14 cellular contexts compared by ENCODE assay signal in genomic region chr1:10779201-10779600, GRCh38. TPM values are rescaled to one million over a fixed set of nuclear protein-coding genes. Genes with fewer than 3 reads are reported as not detected.
DNase-seq lines count a peak whose midpoint lies in the region; ATAC-seq, FAIRE-seq and TF ChIP-seq lines count a peak whose summit lies in the region.
"Had no signal": no experiment of that assay in that cellular context is flagged by ENCODE, and none has a peak within 500 bp of the region (broad histone marks: within the 10 kb centered on the region; RNA-seq: fewer than 3 reads in every experiment).

No MANE protein-coding gene starts in this region.

- TF ChIP-seq RAD21 in A549 (conservative IDR thresholded peaks at IDR 0.05 in 1 of 2, IDR thresholded peaks at IDR 0.05 in 1 of 2) = no peak

- no peaks in the 10 kb centered on the region for H3K9me3 ChIP-seq in A549
- H3K9me3 ChIP-seq in MG63 = no peaks in the 10 kb centered on the region
- H3K9me3 ChIP-seq in PC-9 (ENCODE audit: insufficient read depth, low read depth) = no peaks in the 10 kb centered on the region
- H3K9me3 ChIP-seq: BLaER1 had no signal

- BruUV-seq in PC-9 (replicated peaks; lab: Mats Ljungman, UMichigan) = no TSS peak

- H3K4me2 ChIP-seq in A549 (peak overlapping the region; percentile 85), PC-9 (peak overlapping the region; percentile 79)
- H3K4me2 ChIP-seq: BLaER1 had no signal

- no peaks in the 10 kb centered on the region for H3K9me2 ChIP-seq in PC-9 (ENCODE audit: insufficient read depth)

- H3K36me3 ChIP-seq in MG63 (no peaks in the 10 kb centered on the region), PC-9 (ENCODE audit: low read depth) (no peaks in the 10 kb centered on the region)
- H3K36me3 ChIP-seq: BLaER1, WERI-Rb-1 had no signal

- TF ChIP-seq POLR2A in A549 (IDR thresholded peaks at IDR 0.05; ENCODE audit: low read length) = no peak

- TF ChIP-seq CTCF in A549 (IDR thresholded peaks at IDR 0.05) (no peak), PC-9 (conservative IDR thresholded peaks at IDR 0.05) (no peak)

- peak overlapping the region; percentile 32; the same call in 1 of the 2 replicates for H2AFZ ChIP-seq in PC-9

- H3K27ac ChIP-seq in A549 (peak overlapping the region; percentile 78 to 86), PC-9 (peak overlapping the region; percentile 61)
- H3K27ac ChIP-seq: BLaER1, WERI-Rb-1 had no signal

- no peak for TF ChIP-seq EP300 in A549 (IDR thresholded peaks at IDR 0.05)

- ATAC-seq in A549 = peak; percentile 89 to 93
- peak; percentile 63 for ATAC-seq in left ventricle myocardium superior
- ATAC-seq in GM18909 (IDR thresholded peaks at IDR 0.05; ENCODE audit: poor library complexity, unreplicated experiment) = no peak
- ATAC-seq: GM12878 had no signal

- DNase-seq in A549 (ENCODE audit: low read depth in 1 of 2, low spot score in 1 of 2) = peak; percentile 78 to 87
- peak; percentile 94 for DNase-seq in MG63
- DNase-seq in PC-9 = peak; percentile 83 to 86
- DNase-seq in left ventricle myocardium superior = no peak
- no peak for DNase-seq in NCI-H1694 (lab: John Stamatoyannopoulos, UW)
- DNase-seq in NK-92 (lab: John Stamatoyannopoulos, UW; ENCODE audit: unreplicated experiment) = no peak
- no peak for DNase-seq in central memory CD4-positive, alpha-beta T cell
- DNase-seq: activated effector memory CD4-positive, alpha-beta T cell treated with Interleukin-2 at 50 U/mL for 16 hours; effector CD8-positive, alpha-beta T cell; NK-92 treated with Interleukin-12 subunit alpha and Interleukin-12 subunit beta, amount 100 ng/mL, for 24 hours; WERI-Rb-1 had no signal

- no peaks in the 10 kb centered on the region; the same call in 1 of the 2 replicates for H3F3A ChIP-seq in PC-9 (ENCODE audit: insufficient read depth, low read depth)

- H4K20me1 ChIP-seq in PC-9 (ENCODE audit: insufficient read depth) = no peaks in the 10 kb centered on the region
- H4K20me1 ChIP-seq: BLaER1 had no signal

- CTCF ChIA-PET in A549 (lab: Yijun Ruan, JAX) = interaction anchor here (0.8 to 1.9 kb wide), 2 partner anchors 9 to 12 kb away, joined by 3 to 4 read pairs; no protein-coding TSS in a partner anchor
- CTCF ChIA-PET in PC-9 (lab: Charles Lee) = interaction anchor here (0.6 kb wide), 2 partner anchors 145 to 373 kb away, joined by 5 to 6 read pairs; no protein-coding TSS in a partner anchor

- H3K27me3 ChIP-seq in MG63 = no peaks in the 10 kb centered on the region
- no peaks in the 10 kb centered on the region for H3K27me3 ChIP-seq in PC-9 (ENCODE audit: insufficient read depth, low read depth)

- 1% methylated on average over 13 of the region's 18 CpGs for WGBS in A549 (ENCODE audit: missing lambda C conversion rate)

- no peaks in the 10 kb centered on the region for H3K79me2 ChIP-seq in PC-9 (ENCODE audit: low read depth)

- H3K4me1 ChIP-seq in A549 = peaks cover 16% of the 10 kb centered on the region
- peaks cover 28% of the 10 kb centered on the region for H3K4me1 ChIP-seq in PC-9 (replicated peaks; ENCODE audit: insufficient read depth)
- H3K4me1 ChIP-seq: BLaER1 had no signal

- H3K4me3 ChIP-seq in A549 = 0 out of 3 replicates have a peak overlapping the region, but pooled peaks have one; percentile 16
- H3K4me3 ChIP-seq in MG63 = peak overlapping the region; percentile 3; the same call in 1 of the 2 replicates
- peak overlapping the region; percentile 50; the same call in 1 of the 2 replicates for H3K4me3 ChIP-seq in PC-9
- H3K4me3 ChIP-seq: BLaER1, GM12878 had no signal

- intact Hi-C loops in PC-9 (cut with micrococcal nuclease; ENCODE audit: unreplicated experiment) = loop anchor here (5.0 kb wide), 1 partner anchor 47 kb away; no protein-coding TSS in a partner anchor
- intact Hi-C loops in left ventricle myocardium superior (cut with micrococcal nuclease) = no loop called here

- POLR2A ChIA-PET in A549 (lab: Yijun Ruan, JAX) = interaction anchor here (0.6 to 0.9 kb wide), 4 partner anchors 9 to 1910 kb away, joined by 3 to 4 read pairs (median 3); no protein-coding TSS in a partner anchor
- POLR2A ChIA-PET in PC-9 (lab: Charles Lee; ENCODE audit: unreplicated experiment) = interaction anchor here (0.6 kb wide), 4 partner anchors 48 to 1901 kb away, joined by 3 to 8 read pairs (median 5); partner anchors contain the start of gene TARDBP

- no peak for FAIRE-seq in A549 (lab: Jason Lieb, UNC)
- FAIRE-seq: GM12878 had no signal

TF ChIP-seq in A549, 52 proteins besides CTCF, POLR2A, EP300 and RAD21:
- no peak for TF ChIP-seq ZNF302 (CRISPR knock-in tag; IDR thresholded peaks at IDR 0.05)
- peak in 1 of 2 experiments; percentile 12; a peak in 1 of 4 replicates for TF ChIP-seq CEBPB (IDR thresholded peaks at IDR 0.05)
- no peak for TF ChIP-seq EHF (CRISPR knock-in tag; IDR thresholded peaks at IDR 0.05)
- peak; percentile 14; the same call in 1 of the 2 replicates for TF ChIP-seq FOSL2 (IDR thresholded peaks at IDR 0.05)
- TF ChIP-seq FOSL2 (CRISPR knock-in tag; IDR thresholded peaks at IDR 0.05) = peak; percentile 60
- TF ChIP-seq JUN (IDR thresholded peaks at IDR 0.05) = no peak
- TF ChIP-seq ELK1 (IDR thresholded peaks at IDR 0.05; ENCODE audit: low read depth, low read length) = no peak
- 0 out of 2 replicates have a peak, but pooled peaks have one; percentile 17 for TF ChIP-seq MAX (IDR thresholded peaks at IDR 0.05)

RNA-seq across cellular contexts. Expression of gene CASZ1, which starts 17.2 kb away (rescaled TPM):
- polyA plus RNA-seq in A549 (2011; rRNA removed) = 0.52 and 0.56 TPM in 2 replicates
- polyA plus RNA-seq in A549 (2012; cell fraction: cytosol; rRNA removed) = 1.0 TPM in 2 replicates
- 1.6 and 3.8 TPM in 2 replicates for polyA plus RNA-seq in A549 (2012; cell fraction: nucleus; rRNA removed)
- polyA plus RNA-seq in A549 (2017; fragmentation: RNase III; extraction: RNeasy Plus Mini Kit Qiagen cat#74134 plus additional on column Dnase treatment) = 0.94 to 1.2 TPM (median 1.1 TPM) in 3 replicates
- 0.92 and 1.1 TPM in 2 replicates for polyA minus RNA-seq in A549 (2011; rRNA and poly(A)+ RNA removed)
- total RNA-seq in MG63 (2014; rRNA removed; shearing (Covaris generic); ENCODE audit: low replicate concordance) = 1.1 and 1.2 TPM in 2 replicates
- total RNA-seq in PC-9 (2021) = 15.2 and 18.9 TPM in 2 replicates
- total RNA-seq in left ventricle myocardium superior = 57.8 TPM

Comparison
In these comparisons a context has a peak if more than half of its experiments do, and no peak if none do; other contexts are left out.
1. DNase-seq: peak in A549 (2 of 2), MG63 (single experiment) and PC-9 (2 of 2); none in left ventricle myocardium superior (single experiment), NCI-H1694 (single experiment), NK-92 (single experiment) and central memory CD4-positive, alpha-beta T cell (single experiment).
2. Peak in every context shown above with its lines, with median percentiles within 50 percentile points of each other: H3K4me3 ChIP-seq.